In genomic region chr16:85006639-85007038, GRCh38 we compare ENCODE assay signal across 1 cellular context.
TF ChIP-seq lines count a peak whose summit lies in the region.

No MANE protein-coding gene starts in this region.

TF ChIP-seq in K562, 482 proteins besides CTCF, POLR2A, EP300 and RAD21:
- TF ChIP-seq CEBPG (CRISPR knock-in tag; IDR thresholded peaks at IDR 0.05) (no peak), CEBPG (tag; conservative IDR thresholded peaks at IDR 0.05 in 1 of 2, IDR thresholded peaks at IDR 0.05 in 1 of 2) (peak in 1 of 2 experiments; percentile 51; a peak in 2 of 4 replicates), NR2F6 (CRISPR knock-in tag; IDR thresholded peaks at IDR 0.05) (no peak), CEBPB (tag; IDR thresholded peaks at IDR 0.05) (peak; percentile 71)
